ENCODE assay signal across 8 cellular contexts in the genomic region with DNA sequence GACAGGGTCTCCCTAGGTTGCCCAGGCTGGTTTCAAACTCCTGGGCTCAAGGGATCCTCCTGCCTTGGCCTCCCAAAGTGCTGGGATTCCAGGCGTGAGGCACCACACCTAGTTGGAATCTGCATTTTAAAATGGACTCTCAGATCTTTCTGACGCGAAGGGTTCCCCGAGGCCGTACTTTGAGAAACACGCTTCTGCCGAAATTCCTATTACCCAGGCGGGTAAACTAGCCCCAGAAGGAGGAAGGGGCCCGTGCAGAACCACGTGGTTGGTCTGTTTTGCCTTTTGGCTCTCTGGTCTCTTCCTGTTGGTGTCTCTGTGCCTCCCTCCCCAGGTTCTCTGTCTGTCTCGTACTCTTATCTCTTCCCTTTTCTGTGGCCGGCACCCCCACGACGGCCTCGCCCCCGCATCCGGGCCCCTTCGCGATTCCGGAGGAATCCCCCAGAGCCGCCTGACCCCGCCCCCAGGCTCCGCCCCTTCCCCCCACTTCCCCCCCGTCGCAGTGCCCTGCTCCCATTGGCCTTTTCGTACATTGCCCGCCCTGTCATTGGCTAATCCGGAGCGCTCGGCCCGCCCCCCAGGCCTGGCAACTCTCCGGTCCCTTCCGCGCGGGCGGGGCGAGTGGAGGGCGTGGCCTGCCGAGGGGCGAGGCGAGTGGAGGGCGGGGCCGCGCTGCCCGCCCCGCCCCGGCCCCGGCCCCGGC. TPM values are rescaled to one million over a fixed set of nuclear protein-coding genes. Genes with fewer than 3 reads are reported as not detected.
DNase-seq lines count a peak whose midpoint lies in the region; ATAC-seq and TF ChIP-seq lines count a peak whose summit lies in the region.

A gene (plus strand): TSS at position 689 of the 703 bp plus-strand sequence. CDS start 12,354 bp downstream, outside the sequence.

- TF ChIP-seq CTCF in PC-3 (conservative IDR thresholded peaks at IDR 0.05; ENCODE audit: low read depth, low read length): no peak
- TF ChIP-seq CTCF in epithelial cell of proximal tubule (conservative IDR thresholded peaks at IDR 0.05; ENCODE audit: low read depth, low read length): no peak

- H3K79me2 ChIP-seq in PC-3 (ENCODE audit: low read length): peaks cover 22% of the 10 kb centered on the region

- H3K27ac ChIP-seq in PC-3 (ENCODE audit: low read length) (peak within 1 kb of the TSS; percentile 17; the same call in 1 of the 2 replicates), mucosa of rectum (ENCODE audit: low read depth in 2 of 2, low read length in 2 of 2) (peak within 1 kb of the TSS; percentile 69 to 78)

- TSS peak; percentile 47 for BruUV-seq in PC-3 (replicated peaks; lab: Mats Ljungman, UMichigan)

- H3K27me3 ChIP-seq in PC-3 (ENCODE audit: low read length) (no peaks in the 10 kb centered on the region), mucosa of rectum (ENCODE audit: control insufficient read depth in 2 of 2, insufficient read depth in 2 of 2, low read length in 2 of 2) (no peaks in the 10 kb centered on the region)

- H3K4me2 ChIP-seq in PC-3 (ENCODE audit: low read length): peak within 1 kb of the TSS; percentile 99

- no peaks in the 10 kb centered on the region for H3K36me3 ChIP-seq in PC-3 (ENCODE audit: low read depth, low read length)
- no peaks in the 10 kb centered on the region for H3K36me3 ChIP-seq in mucosa of rectum (ENCODE audit: control insufficient read depth in 2 of 2, insufficient read depth in 2 of 2, low read length in 2 of 2)

- CTCF ChIA-PET in PC-3 (lab: Charles Lee): no interaction called here

- intact Hi-C loops in PC-3 (cut with micrococcal nuclease): no loop called here

- peak; percentile 98 for DNase-seq in DMS 273 (lab: John Stamatoyannopoulos, UW; ENCODE audit: unreplicated experiment)
- peak; percentile 98 for DNase-seq in PC-3
- DNase-seq in activated T-cell treated with anti-CD3 and anti-CD28 coated beads for 48 hours (ENCODE audit: low read depth): peak; percentile 99
- no peak for DNase-seq in epithelial cell of proximal tubule (ENCODE audit: low read depth)
- peak; percentile 99 for DNase-seq in stimulated activated CD8-positive, alpha-beta memory T cell treated with anti-CD3 and anti-CD28 coated beads, Interleukin-4, amount 100 ng/mL, for 24 hours (ENCODE audit: low read depth)

- H2AFZ ChIP-seq in PC-3 (ENCODE audit: low read length): peak within 1 kb of the TSS; percentile 89

- ATAC-seq in GM21576 (IDR thresholded peaks at IDR 0.05; ENCODE audit: unreplicated experiment): peak; percentile 75
- ATAC-seq in PC-3: peak; percentile 71

- H3K9me2 ChIP-seq in PC-3 (replicated peaks; ENCODE audit: low read length): no peaks in the 10 kb centered on the region

- no peak for TF ChIP-seq EP300 in Ishikawa (IDR thresholded peaks at IDR 0.05; ENCODE audit: borderline replicate concordance)

- TF ChIP-seq RAD21 in Ishikawa (IDR thresholded peaks at IDR 0.05; ENCODE audit: low read depth): no peak

- peak within 1 kb of the TSS; percentile 90 for H3K4me3 ChIP-seq in PC-3 (ENCODE audit: low read length)
- H3K4me3 ChIP-seq in epithelial cell of proximal tubule (ENCODE audit: low read depth, low read length): peak within 1 kb of the TSS; percentile 92
- H3K4me3 ChIP-seq in mucosa of rectum (ENCODE audit: low read length in 2 of 2): peak within 1 kb of the TSS; percentile 89 to 93

- peaks cover 34% of the 10 kb centered on the region for H3K4me1 ChIP-seq in PC-3 (ENCODE audit: insufficient read depth, low read length)
- H3K4me1 ChIP-seq in mucosa of rectum (ENCODE audit: control insufficient read depth in 2 of 2, insufficient read depth in 2 of 2, low read length in 2 of 2): peaks cover 20% of the 10 kb centered on the region in 2 donors

- POLR2A ChIA-PET in PC-3 (lab: Charles Lee; ENCODE audit: unreplicated experiment): no interaction called here

- H4K20me1 ChIP-seq in PC-3 (ENCODE audit: low read length): no peaks in the 10 kb centered on the region

- no peaks in the 10 kb centered on the region for H3K9me3 ChIP-seq in PC-3 (ENCODE audit: low read length)
- no peaks in the 10 kb centered on the region for H3K9me3 ChIP-seq in mucosa of rectum (ENCODE audit: control insufficient read depth in 2 of 2, low read length in 2 of 2)

- H3K9ac ChIP-seq in PC-3 (ENCODE audit: low read length) (peak within 1 kb of the TSS; percentile 73), mucosa of rectum (ENCODE audit: low read depth in 1 of 2, low read length in 2 of 2) (peak within 1 kb of the TSS; percentile 83 to 91)

- H3F3A ChIP-seq in PC-3 (ENCODE audit: low read length, unreplicated experiment): peaks cover 3% of the 10 kb centered on the region

TF ChIP-seq in Ishikawa, 13 proteins besides CTCF, POLR2A, EP300 and RAD21:
- TF ChIP-seq TAF1 (IDR thresholded peaks at IDR 0.05; ENCODE audit: low read depth): no peak
- TF ChIP-seq EGR1 (IDR thresholded peaks at IDR 0.05): peak; percentile 89
- TF ChIP-seq NFIC (IDR thresholded peaks at IDR 0.05): 0 out of 2 replicates have a peak, but pooled peaks have one; percentile 10
- TF ChIP-seq FOXM1 (IDR thresholded peaks at IDR 0.05; ENCODE audit: borderline replicate concordance, low read depth): peak; percentile 94
- TF ChIP-seq, protein P1, sequence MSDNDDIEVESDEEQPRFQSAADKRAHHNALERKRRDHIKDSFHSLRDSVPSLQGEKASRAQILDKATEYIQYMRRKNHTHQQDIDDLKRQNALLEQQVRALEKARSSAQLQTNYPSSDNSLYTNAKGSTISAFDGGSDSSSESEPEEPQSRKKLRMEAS (IDR thresholded peaks at IDR 0.05): peak; percentile 88
- peak; percentile 64 for TF ChIP-seq ZBTB7A (IDR thresholded peaks at IDR 0.05; ENCODE audit: low read depth)
- TF ChIP-seq, protein P2, sequence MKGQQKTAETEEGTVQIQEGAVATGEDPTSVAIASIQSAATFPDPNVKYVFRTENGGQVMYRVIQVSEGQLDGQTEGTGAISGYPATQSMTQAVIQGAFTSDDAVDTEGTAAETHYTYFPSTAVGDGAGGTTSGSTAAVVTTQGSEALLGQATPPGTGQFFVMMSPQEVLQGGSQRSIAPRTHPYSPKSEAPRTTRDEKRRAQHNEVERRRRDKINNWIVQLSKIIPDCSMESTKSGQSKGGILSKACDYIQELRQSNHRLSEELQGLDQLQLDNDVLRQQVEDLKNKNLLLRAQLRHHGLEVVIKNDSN (IDR thresholded peaks at IDR 0.05): peak; percentile 68
- no peak for TF ChIP-seq CREB1 (IDR thresholded peaks at IDR 0.05; ENCODE audit: low read depth)

RNA-seq across cellular contexts. Expression of the gene that starts here (rescaled TPM):
- total RNA-seq in PC-3 (2014; rRNA removed): 8.3 and 12.0 TPM in 2 replicates
- total RNA-seq in epithelial cell of proximal tubule: 6.7 and 7.4 TPM in 2 replicates
